13 cellular contexts compared by ENCODE assay signal in the genomic region with DNA sequence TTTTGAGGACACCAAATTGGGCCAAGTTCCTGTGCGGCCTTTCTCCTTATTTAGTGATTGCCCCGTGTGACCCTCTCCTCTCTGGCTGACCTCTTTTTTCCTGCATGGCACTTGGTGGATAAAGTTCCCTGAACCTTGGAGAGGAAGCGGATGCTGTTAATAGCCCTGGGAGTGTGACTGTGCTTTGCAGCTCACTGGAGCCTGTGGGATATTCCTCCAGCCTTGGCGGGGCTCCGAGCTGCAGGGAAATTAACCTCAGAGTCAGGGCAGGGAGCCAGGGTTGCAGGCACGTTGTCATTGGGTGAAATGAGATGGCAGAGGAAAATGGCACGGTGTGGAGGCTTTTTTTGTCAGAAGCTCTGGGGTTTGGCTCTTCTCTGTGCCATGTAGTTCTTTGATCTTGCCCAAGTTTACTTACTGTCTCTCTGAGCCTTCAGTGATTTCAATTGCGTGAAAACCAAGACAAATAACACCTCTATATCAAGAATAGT. TPM values are rescaled to one million over a fixed set of nuclear protein-coding genes. Genes with fewer than 3 reads are reported as not detected.
A peak's percentile ranks its signal among the peaks of the same experiment; 100 is the strongest.
DNase-seq lines count a peak whose midpoint lies in the region; ATAC-seq, FAIRE-seq and TF ChIP-seq lines count a peak whose summit lies in the region.
"Had no signal": no experiment of that assay in that cellular context is flagged by ENCODE, and none has a peak within 500 bp of the region (broad histone marks: within the 10 kb centered on the region; RNA-seq: fewer than 3 reads in every experiment).

No MANE protein-coding gene starts in this region.

- no peaks in the 10 kb centered on the region for H3K9me3 ChIP-seq in subcutaneous abdominal adipose tissue (ENCODE audit: control insufficient read depth in 5 of 5, low read length in 5 of 5)
- H3K9me3 ChIP-seq: SJSA1 had no signal

- no peaks in the 10 kb centered on the region for H3K36me3 ChIP-seq in subcutaneous abdominal adipose tissue (ENCODE audit: control insufficient read depth in 5 of 5, insufficient read depth in 5 of 5, low read length in 5 of 5)
- H3K36me3 ChIP-seq: SJSA1 had no signal

- peak overlapping the region in 1 of 5 donors; percentile 32 for H3K4me3 ChIP-seq in subcutaneous abdominal adipose tissue (ENCODE audit: low read depth in 1 of 5, low read length in 5 of 5)
- H3K4me3 ChIP-seq: SJSA1 had no signal

- H3K4me1 Mint-ChIP-seq in stimulated activated naive CD8-positive, alpha-beta T cell treated with anti-CD3 and anti-CD28 coated beads, Interleukin-15, amount 100 ng/mL, for 72 hours, result no peaks in the 10 kb centered on the region

- H3K27me3 Mint-ChIP-seq in stimulated activated naive CD8-positive, alpha-beta T cell treated with anti-CD3 and anti-CD28 coated beads, Interleukin-15, amount 100 ng/mL, for 72 hours, result no peaks in the 10 kb centered on the region

- peak; percentile 71 for DNase-seq in HT1080 (ENCODE audit: low read depth)
- peak; percentile 97 for DNase-seq in dermis blood vessel endothelial cell
- DNase-seq in left colon, result peak; percentile 41 to 75
- DNase-seq in GM20000 (ENCODE audit: low spot score), result no peak
- no peak for DNase-seq in D721Med (ENCODE audit: insufficient read length, low spot score)
- DNase-seq in stimulated activated naive CD8-positive, alpha-beta T cell treated with anti-CD3 and anti-CD28 coated beads, Interleukin-15, amount 100 ng/mL, for 72 hours, result no peak
- DNase-seq in activated naive CD4-positive, alpha-beta T cell treated with anti-CD3 and anti-CD28 coated beads, Interleukin-2, amount 50 U/mL, for 16 hours, result no peak
- DNase-seq: activated CD8-positive, alpha-beta memory T cell treated with anti-CD3 and anti-CD28 coated beads, Interleukin-2, amount 50 U/mL, for 4 hours; NCI-H146; stimulated activated CD4-positive, alpha-beta T cell treated with anti-CD3 and anti-CD28 coated beads, Interleukin-1b, Interleukin-23, amount 100 ng/mL, for 48 hours had no signal

- no peak overlapping the region for H3K9ac ChIP-seq in subcutaneous abdominal adipose tissue (ENCODE audit: low read length in 5 of 5)

- peak overlapping the region; percentile 71 for H3K27ac ChIP-seq in subcutaneous abdominal adipose tissue (ENCODE audit: low read depth, low read length)
- H3K27ac ChIP-seq: SJSA1 had no signal

- peak; percentile 94 for ATAC-seq in left colon
- ATAC-seq in stimulated activated naive CD8-positive, alpha-beta T cell treated with anti-CD3 and anti-CD28 coated beads, Interleukin-15, amount 100 ng/mL, for 72 hours, result no peak

- TF ChIP-seq CTCF in GM20000 (IDR thresholded peaks at IDR 0.05; ENCODE audit: extremely low read depth, missing control alignments) (no peak), D721Med (IDR thresholded peaks at IDR 0.05; ENCODE audit: insufficient read depth, missing control alignments) (no peak)

- no peak overlapping the region for H3K4me3 Mint-ChIP-seq in stimulated activated naive CD8-positive, alpha-beta T cell treated with anti-CD3 and anti-CD28 coated beads, Interleukin-15, amount 100 ng/mL, for 72 hours

- no peaks in the 10 kb centered on the region for H3K27me3 ChIP-seq in subcutaneous abdominal adipose tissue (ENCODE audit: control insufficient read depth in 5 of 5, insufficient read depth in 4 of 5, low read length in 5 of 5)
- H3K27me3 ChIP-seq: SJSA1 had no signal

- intact Hi-C loops in left colon (cut with DNase I, micrococcal nuclease), result no loop called here

- peaks cover 12 to 88% (median 30%) of the 10 kb centered on the region in 5 donors for H3K4me1 ChIP-seq in subcutaneous abdominal adipose tissue (ENCODE audit: control insufficient read depth in 5 of 5, insufficient read depth in 5 of 5, low read length in 5 of 5)

- no peak overlapping the region for H3K27ac Mint-ChIP-seq in stimulated activated naive CD8-positive, alpha-beta T cell treated with anti-CD3 and anti-CD28 coated beads, Interleukin-15, amount 100 ng/mL, for 72 hours

- no peak for FAIRE-seq in D721Med (lab: Jason Lieb, UNC)

- no peaks in the 10 kb centered on the region for H3K9me3 Mint-ChIP-seq in stimulated activated naive CD8-positive, alpha-beta T cell treated with anti-CD3 and anti-CD28 coated beads, Interleukin-15, amount 100 ng/mL, for 72 hours

RNA-seq across cellular contexts. Expression of gene OR9Q1, which starts 1.0 kb away (rescaled TPM):
- not detected in 2 replicates for total RNA-seq in HT1080 (2014; rRNA removed; shearing (Covaris generic))
- not detected in 2 replicates for polyA plus RNA-seq in HT1080 (2015; cell fraction: cytosol; rRNA removed)
- polyA plus RNA-seq in HT1080 (2015; cell fraction: nucleus; rRNA removed), result not detected in 2 replicates
- total RNA-seq in dermis blood vessel endothelial cell, result not detected in 2 replicates
- not detected for total RNA-seq in left colon
- total RNA-seq: chondrocyte, SJSA1 had no signal

RNA-seq across cellular contexts. Expression of gene OR6Q1, which starts 6.1 kb away (rescaled TPM):
- not detected in 2 replicates for total RNA-seq in HT1080 (2014; rRNA removed; shearing (Covaris generic))
- not detected in 2 replicates for polyA plus RNA-seq in HT1080 (2015; cell fraction: cytosol; rRNA removed)
- not detected in 2 replicates for polyA plus RNA-seq in HT1080 (2015; cell fraction: nucleus; rRNA removed)
- total RNA-seq in dermis blood vessel endothelial cell (not detected in 2 replicates), left colon (not detected)
- total RNA-seq: chondrocyte, SJSA1 had no signal

Comparison
In these comparisons a context has a peak if more than half of its experiments do, and no peak if none do; other contexts are left out.
1. DNase-seq: peak in HT1080 (single experiment), dermis blood vessel endothelial cell (single experiment) and left colon (2 of 2); none in GM20000 (single experiment), D721Med (single experiment), stimulated activated naive CD8-positive, alpha-beta T cell treated with anti-CD3 and anti-CD28 coated beads, Interleukin-15, amount 100 ng/mL, for 72 hours (0 of 2) and activated naive CD4-positive, alpha-beta T cell treated with anti-CD3 and anti-CD28 coated beads, Interleukin-2, amount 50 U/mL, for 16 hours (single experiment).